Comparison of ENCODE assay signal across 13 cellular contexts in the genomic region with DNA sequence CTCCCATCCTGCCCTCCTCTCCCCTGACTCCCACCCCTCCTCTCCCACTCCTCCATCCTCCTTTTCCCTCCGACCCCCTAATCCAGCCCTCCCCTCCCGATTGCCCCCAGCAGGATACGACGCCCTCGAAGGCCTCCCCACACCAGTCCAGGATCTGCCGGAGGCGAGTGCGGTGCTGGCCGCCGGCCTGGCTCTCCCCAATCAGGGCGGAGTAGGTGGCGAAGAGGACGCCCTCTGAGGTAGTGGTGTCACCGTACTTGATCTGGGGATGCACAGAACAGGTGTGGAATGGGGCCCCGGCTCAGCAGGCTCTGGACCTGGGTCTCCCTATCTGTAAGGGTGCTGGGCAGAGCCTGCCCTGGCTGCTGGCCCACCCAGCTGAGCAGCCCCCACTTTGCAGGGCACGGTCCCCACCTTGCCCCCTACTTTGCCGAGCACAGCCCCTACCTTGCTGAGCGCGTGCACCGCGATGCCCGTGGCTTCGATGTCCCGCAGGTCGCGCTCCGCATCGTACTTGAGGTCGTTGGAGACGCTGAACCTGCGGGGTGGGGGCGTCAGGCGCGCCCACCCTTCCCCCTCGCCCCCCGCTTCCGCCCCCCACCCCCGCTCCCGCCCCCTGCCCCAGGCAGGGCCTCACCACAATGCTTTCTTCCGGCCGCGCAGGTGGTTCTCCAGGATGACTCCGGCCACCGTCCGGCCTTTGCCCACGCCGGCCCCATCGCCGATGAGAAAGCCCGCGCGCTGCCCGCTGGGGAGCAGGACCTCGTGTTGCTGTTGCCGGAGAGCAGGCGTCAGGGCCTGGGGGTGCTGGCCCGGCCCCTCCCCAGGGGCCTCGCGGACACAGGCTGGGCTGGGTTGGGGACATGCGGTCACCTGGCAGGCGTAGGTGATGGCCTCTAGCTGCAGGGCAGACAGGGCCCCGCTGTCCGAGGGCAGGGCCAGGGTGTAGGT.
"Had no signal": no experiment of that assay in that cellular context is flagged by ENCODE, and none has a peak within 500 bp of the region (broad histone marks: within the 10 kb centered on the region; RNA-seq: fewer than 3 reads in every experiment).

No MANE protein-coding gene starts in this region.

- H3K4me3 Mint-ChIP-seq: activated T-helper 1 cell treated with anti-CD3 and anti-CD28 coated beads, Interleukin-12 subunit alpha, Interleukin-12 subunit beta, Interleukin-2, Interleukin-4 antibody, amounts not matched to agents 30 ng/mL and 10 ng/mL and 1 ng/mL, durations not matched to agents 14 hours and 24 hours and 36 hours; mesothelial cell of epicardium; neural progenitor cell had no signal

- H2AFZ ChIP-seq: hepatocyte, neural progenitor cell had no signal

- H3K9me3 Mint-ChIP-seq: activated T-helper 1 cell treated with anti-CD3 and anti-CD28 coated beads, Interleukin-12 subunit alpha, Interleukin-12 subunit beta, Interleukin-2, Interleukin-4 antibody, amounts not matched to agents 30 ng/mL and 10 ng/mL and 1 ng/mL, durations not matched to agents 14 hours and 24 hours and 36 hours; mesothelial cell of epicardium; neural progenitor cell had no signal

- H3K4me1 ChIP-seq: neural progenitor cell, pancreas, vagina had no signal

- H3K27me3 ChIP-seq: hepatocyte, neural progenitor cell, pancreas, tibial artery, vagina had no signal

- DNase-seq: activated CD4-positive, alpha-beta T cell treated with anti-CD3 and anti-CD28 coated beads, Interleukin-2, amount 50 U/mL, for 4 hours; activated CD4-positive, CD25-positive, alpha-beta regulatory T cell; activated CD8-positive, alpha-beta memory T cell treated with anti-CD3 and anti-CD28 coated beads, Interleukin-2, amount 50 U/mL, for 4 hours; cortex of kidney; effector memory CD4-positive, alpha-beta T cell; tibial artery had no signal

- H3K9me3 ChIP-seq: pancreas, tibial artery, vagina had no signal

- H3K4me3 ChIP-seq: hepatocyte, neural progenitor cell, pancreas, tibial artery, vagina had no signal

- H3K9ac ChIP-seq: neural progenitor cell had no signal

- H3K27ac ChIP-seq: epithelial cell of prostate, hepatocyte, neural progenitor cell, pancreas, tibial artery, vagina had no signal

- H3K4me1 Mint-ChIP-seq: mesothelial cell of epicardium, neural progenitor cell had no signal

- H3K27ac Mint-ChIP-seq: mesothelial cell of epicardium, neural progenitor cell had no signal

- H3K79me2 ChIP-seq: hepatocyte had no signal

- H3K36me3 ChIP-seq: neural progenitor cell had no signal

- H3K4me2 ChIP-seq: hepatocyte, neural progenitor cell had no signal
